34 cellular contexts compared by ENCODE assay signal in the genomic region with DNA sequence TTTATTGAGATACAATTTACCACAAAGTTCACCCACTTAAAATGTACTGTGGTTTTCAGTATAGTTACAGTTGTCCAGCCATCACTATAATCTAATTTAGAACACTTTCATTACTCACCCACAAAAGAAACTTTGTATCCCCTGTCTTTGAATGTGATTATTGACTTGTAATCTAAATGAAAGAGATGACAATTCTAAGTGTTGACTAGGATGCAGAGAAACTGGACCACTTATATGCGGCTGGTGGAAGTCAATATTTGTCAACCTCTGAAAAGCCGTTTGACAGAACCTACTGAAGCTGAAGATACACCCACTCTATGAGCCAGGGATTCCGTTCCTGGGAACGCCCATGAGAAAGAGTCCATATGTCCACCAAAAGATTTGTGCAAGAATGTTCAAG. TPM values are rescaled to one million over a fixed set of nuclear protein-coding genes. Genes with fewer than 3 reads are reported as not detected.
DNase-seq lines count a peak whose midpoint lies in the region; ATAC-seq, FAIRE-seq and TF ChIP-seq lines count a peak whose summit lies in the region.
"Had no signal": no experiment of that assay in that cellular context is flagged by ENCODE, and none has a peak within 500 bp of the region (broad histone marks: within the 10 kb centered on the region; RNA-seq: fewer than 3 reads in every experiment).

No MANE protein-coding gene starts in this region.

- ATAC-seq in HepG2, result peak; percentile 46
- no peak for ATAC-seq in right lobe of liver
- ATAC-seq: A549; CD8-positive, alpha-beta T cell had no signal

- TF ChIP-seq RAD21 in HepG2 (CRISPR knock-in tag; IDR thresholded peaks at IDR 0.05), result no peak

- POLR2A ChIA-PET in HepG2 (lab: Yijun Ruan, JAX), result interaction anchor here (1.4 kb wide), 1 partner anchor 41 kb away, joined by 3 read pairs; no protein-coding TSS in a partner anchor

- intact Hi-C loops in HepG2 (cut with micrococcal nuclease; ENCODE audit: unreplicated experiment), result no loop called here
- intact Hi-C loops in right lobe of liver (cut with DNase I), result no loop called here

- BruUV-seq in HepG2 (replicated peaks; lab: Mats Ljungman, UMichigan), result no TSS peak

- H3K9me3 ChIP-seq in HepG2 (ENCODE audit: low read length), result no peaks in the 10 kb centered on the region
- H3K9me3 ChIP-seq in right lobe of liver, result no peaks in the 10 kb centered on the region
- H3K9me3 ChIP-seq: A549, BE2C, BLaER1, Caco-2 had no signal

- TF ChIP-seq CTCF in HepG2 (CRISPR knock-in tag; IDR thresholded peaks at IDR 0.05) (no peak), right lobe of liver (IDR thresholded peaks at IDR 0.05) (no peak)

- FAIRE-seq in HepG2 (lab: Jason Lieb, UNC), result no peak
- FAIRE-seq: A204.1, A549, D721Med had no signal

- no peaks in the 10 kb centered on the region for H3K79me2 ChIP-seq in HepG2 (ENCODE audit: insufficient read depth, low read length)

- no peaks in the 10 kb centered on the region for H3K36me3 ChIP-seq in HepG2 (replicated peaks in 1 of 2; ENCODE audit: control insufficient read depth in 1 of 2, insufficient read depth in 2 of 2, low read length in 2 of 2)
- H3K36me3 ChIP-seq in right lobe of liver, result no peaks in the 10 kb centered on the region
- H3K36me3 ChIP-seq: BE2C; BLaER1; BLaER1 treated with 17β-estradiol and CSF1 and Interleukin-3, amounts not matched to agents 10 nM and 100 nM had no signal

- H2AFZ ChIP-seq in HepG2 (ENCODE audit: low read length), result no peak overlapping the region

- in situ Hi-C loops in HepG2 (cut with HindIII; ENCODE audit: extremely low pct_ligation_motif_present, low pct_unique_long_range_greater_than_20kb), result no loop called here

- H3K27me3 ChIP-seq in HepG2 (ENCODE audit: control insufficient read depth in 1 of 2, insufficient read depth in 2 of 2, low read length in 2 of 2), result 0 out of 5 replicates have a peak, but pooled peaks cover 1% of the 10 kb centered on the region in 2 experiments
- H3K27me3 ChIP-seq in right lobe of liver, result no peaks in the 10 kb centered on the region
- H3K27me3 ChIP-seq: BE2C; BLaER1; BLaER1 treated with 17β-estradiol and CSF1 and Interleukin-3, amounts not matched to agents 10 nM and 100 nM had no signal

- H4K20me1 ChIP-seq in HepG2 (ENCODE audit: insufficient read depth, low read length), result no peaks in the 10 kb centered on the region
- H4K20me1 ChIP-seq: BLaER1; BLaER1 treated with 17β-estradiol and CSF1 and Interleukin-3, amounts not matched to agents 10 nM and 100 nM had no signal

- 12% methylated on average over 4 of the region's 4 CpGs for WGBS in HepG2 (ENCODE audit: low lambda C conversion rate)
- 94% methylated on average over 4 of the region's 4 CpGs for WGBS in right lobe of liver (ENCODE audit: insufficient coverage, low coverage, low lambda C conversion rate, missing lambda C conversion rate)

- H3K4me3 ChIP-seq in HepG2 (replicated peaks in 1 of 3; ENCODE audit: insufficient read depth in 1 of 3, low read depth in 2 of 3, low read length in 3 of 3), result no peak overlapping the region
- no peak overlapping the region for H3K4me3 ChIP-seq in right lobe of liver
- H3K4me3 ChIP-seq: A549; BLaER1; BLaER1 treated with 17β-estradiol and CSF1 and Interleukin-3, amounts not matched to agents 10 nM and 100 nM had no signal

- CTCF ChIA-PET in HepG2 (lab: Yijun Ruan, JAX; ENCODE audit: low intra/inter-chr PET ratio, low total read pairs), result no interaction called here

- no peak for TF ChIP-seq POLR2A in HepG2 (IDR thresholded peaks at IDR 0.05; ENCODE audit: insufficient read depth in 1 of 2, low read depth in 2 of 2, low read length in 2 of 2)
- TF ChIP-seq POLR2A in right lobe of liver (IDR thresholded peaks at IDR 0.05), result no peak

- H3K9ac ChIP-seq in HepG2 (ENCODE audit: insufficient read depth, low read depth, low read length), result no peak overlapping the region
- H3K9ac ChIP-seq: BLaER1; BLaER1 treated with 17β-estradiol and CSF1 and Interleukin-3, amounts not matched to agents 10 nM and 100 nM had no signal

- H3K4me1 ChIP-seq in HepG2 (ENCODE audit: insufficient read depth, low read length), result peaks cover 77% of the 10 kb centered on the region
- peaks cover 0 to 5% (median 0%) of the 10 kb centered on the region in 4 donors for H3K4me1 ChIP-seq in right lobe of liver
- H3K4me1 ChIP-seq: BE2C had no signal

- 0 out of 4 replicates have a peak, but pooled peaks of 1 of the 2 experiments have one; percentile 11 for TF ChIP-seq EP300 in HepG2 (IDR thresholded peaks at IDR 0.05; ENCODE audit: low read depth in 2 of 2, low read length in 2 of 2)
- no peak for TF ChIP-seq EP300 in HepG2 (CRISPR knock-in tag; IDR thresholded peaks at IDR 0.05; ENCODE audit: borderline replicate concordance)

- DNase-seq in HepG2 (ENCODE audit: low spot score) (peak; percentile 51), right lobe of liver (no peak)
- DNase-seq: 8988T; ACHN; AML-193; BE2C; C1 segment of cervical spinal cord; Caco-2; Calu3; CD4-positive, alpha-beta memory T cell; CD4-positive, alpha-beta T cell; CD4-positive, CD25-positive, alpha-beta regulatory T cell; CD8-positive, alpha-beta memory T cell; CD8-positive, alpha-beta T cell; COR-L47; DMS 273 treated with DMSO at 0.1 percent for 48 hours; DMS153; DMS53; DMS79; DMS79 treated with DMSO at 0.1 percent for 48 hours; DND-41; EL had no signal

- H3K27ac ChIP-seq in HepG2 (ENCODE audit: extremely low read length, insufficient read depth, low read length) (no peak overlapping the region), right lobe of liver (no peak overlapping the region)
- H3K27ac ChIP-seq: 22Rv1, A549, BLaER1, C4-2B had no signal

- no peak overlapping the region; the same call in 1 of the 2 replicates for H3K4me2 ChIP-seq in HepG2 (ENCODE audit: low read depth, low read length)
- H3K4me2 ChIP-seq: A549 had no signal

TF ChIP-seq in HepG2, 621 proteins besides CTCF, POLR2A, EP300 and RAD21 (continues in another document):
- no peak for TF ChIP-seq IRF1 (CRISPR knock-in tag; IDR thresholded peaks at IDR 0.05; ENCODE audit: low read depth)
- TF ChIP-seq POGK (CRISPR knock-in tag; conservative IDR thresholded peaks at IDR 0.05), result 0 out of 2 replicates have a peak, but pooled peaks have one; percentile 11
- no peak for TF ChIP-seq JDP2 (CRISPR knock-in tag; IDR thresholded peaks at IDR 0.05; ENCODE audit: borderline replicate concordance)
- TF ChIP-seq SP5 (CRISPR knock-in tag; IDR thresholded peaks at IDR 0.05; ENCODE audit: borderline replicate concordance, low read depth), result 0 out of 2 replicates have a peak, but pooled peaks have one; percentile 16
- 0 out of 2 replicates have a peak, but pooled peaks have one; percentile 14 for TF ChIP-seq ZMYM3 (CRISPR knock-in tag; IDR thresholded peaks at IDR 0.05)
- TF ChIP-seq GABPA (IDR thresholded peaks at IDR 0.05; ENCODE audit: low read depth, low read length), result no peak
- TF ChIP-seq GABPA (CRISPR knock-in tag; IDR thresholded peaks at IDR 0.05; ENCODE audit: low read depth), result 0 out of 2 replicates have a peak, but pooled peaks have one; percentile 10
- TF ChIP-seq HMG20A (CRISPR knock-in tag; IDR thresholded peaks at IDR 0.05; ENCODE audit: borderline replicate concordance), result peak; percentile 17; the same call in 1 of the 2 replicates
- peak; percentile 99 for TF ChIP-seq ZNF7 (CRISPR knock-in tag; IDR thresholded peaks at IDR 0.05)
- peak; percentile 23 for TF ChIP-seq TEAD3 (CRISPR knock-in tag; optimal IDR thresholded peaks at IDR 0.05; ENCODE audit: borderline replicate concordance)

RNA-seq across cellular contexts. Expression of gene TEKT5, which starts 36.8 kb away (rescaled TPM):
- not detected in 2 replicates for total RNA-seq in HepG2 (2016; rRNA removed; fragmentation: Illumina TruSeq; extraction: Trizol)
- total RNA-seq in HepG2 (2016; cell fraction: cytosol; rRNA removed; fragmentation: Illumina TruSeq; extraction: Trizol; ENCODE audit: low read depth), result not detected in 2 replicates
- total RNA-seq in HepG2 (2016; cell fraction: insoluble cytoplasmic fraction; rRNA removed; fragmentation: Illumina TruSeq; extraction: Trizol), result not detected in 2 replicates
- total RNA-seq in HepG2 (2016; cell fraction: membrane; rRNA removed; fragmentation: Illumina TruSeq; extraction: Trizol), result not detected in 2 replicates
- total RNA-seq in HepG2 (2016; cell fraction: nucleus; rRNA removed; fragmentation: Illumina TruSeq; extraction: Trizol), result not detected in 2 replicates
- 0.16 and 0.25 TPM in 2 replicates for polyA plus RNA-seq in HepG2 (2011; rRNA removed)
- 0.08 TPM in 1 of 2 replicates, not detected in the other for polyA plus RNA-seq in HepG2 (2011; cell fraction: cytosol; rRNA removed)
- 0.12 and 0.16 TPM in 2 replicates for polyA plus RNA-seq in HepG2 (2011; cell fraction: nucleus; rRNA removed)
- polyA plus RNA-seq in HepG2 (2012), result 0.39 and 0.84 TPM in 2 replicates
- polyA plus RNA-seq in HepG2 (2016; cell fraction: cytosol; fragmentation: Illumina TruSeq; extraction: Trizol; ENCODE audit: low read depth), result not detected in 2 replicates
- polyA plus RNA-seq in HepG2 (2016; cell fraction: insoluble cytoplasmic fraction; fragmentation: Illumina TruSeq; extraction: Trizol; ENCODE audit: low read depth), result not detected in 2 replicates
- polyA plus RNA-seq in HepG2 (2016; cell fraction: membrane; fragmentation: Illumina TruSeq; extraction: Trizol; ENCODE audit: low read depth), result not detected in 2 replicates
- polyA plus RNA-seq in HepG2 (2016; cell fraction: nucleus; fragmentation: Illumina TruSeq; extraction: Trizol; ENCODE audit: insufficient read depth, low read depth), result not detected in 2 replicates
- polyA minus RNA-seq in HepG2 (2011; rRNA and poly(A)+ RNA removed; ENCODE audit: low replicate concordance), result not detected in 2 replicates
- polyA minus RNA-seq in HepG2 (2011; cell fraction: cytosol; rRNA and poly(A)+ RNA removed), result not detected in 2 replicates
- polyA minus RNA-seq in HepG2 (2011; cell fraction: nucleus; rRNA and poly(A)+ RNA removed), result 0.64 and 1.2 TPM in 2 replicates
- 1 to 10 TPM in 1 of 6 experiments, under 1 TPM in 3, not detected in 2; 0.20 to 1.3 (median 0.69) TPM for total RNA-seq in right lobe of liver
- total RNA-seq: A172; A673; Caco-2; Calu3; CD4-positive, alpha-beta memory T cell; CD4-positive, alpha-beta T cell; CD4-positive, CD25-positive, alpha-beta regulatory T cell; CD8-positive, alpha-beta memory T cell; CD8-positive, alpha-beta T cell; Daoy had no signal
- polyA plus RNA-seq: BJ; CD14-positive monocyte; CD4-positive, alpha-beta memory T cell; CD8-positive, alpha-beta memory T cell had no signal
